9 cellular contexts compared by ENCODE assay signal in the genomic region with DNA sequence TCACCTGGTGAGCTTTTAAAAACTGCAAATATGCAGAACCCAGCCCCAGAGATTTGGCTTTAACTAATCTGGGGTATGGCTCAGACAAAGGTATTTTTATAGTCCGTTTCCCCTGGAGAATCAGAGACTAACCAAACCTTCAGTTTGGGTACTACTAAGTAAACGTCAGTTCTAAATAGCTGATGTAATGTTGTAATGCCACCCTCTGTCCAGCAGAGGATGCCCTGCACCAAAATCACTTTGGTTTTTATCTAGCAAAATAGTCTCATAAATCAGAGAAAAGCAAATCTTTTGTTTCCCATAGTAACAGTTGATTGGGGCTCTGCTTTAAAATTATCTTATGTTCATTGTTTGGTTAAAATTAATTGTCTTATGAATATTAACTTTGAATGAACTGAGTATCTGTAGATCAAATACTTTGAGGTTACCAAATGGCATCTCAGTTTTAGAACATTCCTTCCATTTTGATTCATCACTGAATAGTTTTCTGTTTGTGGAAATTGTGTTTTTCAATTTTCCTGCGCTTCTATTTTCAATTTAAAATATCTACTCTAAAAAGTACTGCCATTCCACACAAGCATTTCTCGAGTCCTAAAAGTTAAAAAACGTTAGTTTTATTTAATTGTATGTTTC.
DNase-seq lines count a peak whose midpoint lies in the region; ATAC-seq and TF ChIP-seq lines count a peak whose summit lies in the region.
"Had no signal": no experiment of that assay in that cellular context is flagged by ENCODE, and none has a peak within 500 bp of the region (broad histone marks: within the 10 kb centered on the region; RNA-seq: fewer than 3 reads in every experiment).

No MANE protein-coding gene starts in this region.

- no peak overlapping the region for H3K4me3 Mint-ChIP-seq in activated CD4-positive, alpha-beta T cell treated with anti-CD3 and anti-CD28 coated beads for 36 hours
- H3K4me3 Mint-ChIP-seq: central memory CD8-positive, alpha-beta T cell had no signal

- H3K4me1 Mint-ChIP-seq in activated CD4-positive, alpha-beta T cell treated with anti-CD3 and anti-CD28 coated beads for 36 hours: no peaks in the 10 kb centered on the region
- H3K4me1 Mint-ChIP-seq: central memory CD8-positive, alpha-beta T cell had no signal

- no peaks in the 10 kb centered on the region for H3K36me3 Mint-ChIP-seq in activated CD4-positive, alpha-beta T cell treated with anti-CD3 and anti-CD28 coated beads for 36 hours (ENCODE audit: low read depth)

- in situ Hi-C loops in KBM-7 (cut with MboI; ENCODE audit: low pct_unique_long_range_greater_than_20kb, low sequenced_read_pairs): no loop called here

- intact Hi-C loops in activated CD4-positive, alpha-beta T cell treated with anti-CD3 and anti-CD28 coated beads for 36 hours (cut with DNase I, micrococcal nuclease): loop anchor here in 1 of 2 experiments (2.0 to 10.0 kb wide), 2 partner anchors 574 to 602 kb away; no protein-coding TSS in a partner anchor

- no peaks in the 10 kb centered on the region for H3K27me3 Mint-ChIP-seq in activated CD4-positive, alpha-beta T cell treated with anti-CD3 and anti-CD28 coated beads for 36 hours
- H3K27me3 Mint-ChIP-seq: central memory CD8-positive, alpha-beta T cell had no signal

- H3K27ac ChIP-seq in parathyroid adenoma: no peak overlapping the region

- DNase-seq in activated CD4-positive, alpha-beta T cell treated with anti-CD3 and anti-CD28 coated beads for 36 hours: peak; percentile 42
- no peak for DNase-seq in activated CD4-positive, alpha-beta T cell treated with anti-CD3 and anti-CD28 coated beads for 1 hour
- peak; percentile 21 for DNase-seq in KBM-7
- peak; percentile 37 for DNase-seq in SK-N-DZ (ENCODE audit: low spot score)
- DNase-seq in fibroblast of the aortic adventitia (ENCODE audit: low read depth): peak; percentile 74
- no peak for DNase-seq in DMS79 (lab: John Stamatoyannopoulos, UW)

- no peak overlapping the region for H2AFZ ChIP-seq in parathyroid adenoma

- no peak overlapping the region for H3K27ac Mint-ChIP-seq in activated CD4-positive, alpha-beta T cell treated with anti-CD3 and anti-CD28 coated beads for 36 hours

- ATAC-seq in activated CD4-positive, alpha-beta T cell treated with anti-CD3 and anti-CD28 coated beads for 36 hours: no peak
- peak; percentile 87 for ATAC-seq in GM21526 (IDR thresholded peaks at IDR 0.05; ENCODE audit: low FRiP score, unreplicated experiment)

- H3K4me3 ChIP-seq in fibroblast of the aortic adventitia (ENCODE audit: low read depth, low read length) (no peak overlapping the region), parathyroid adenoma (ENCODE audit: low read depth, low read length) (no peak overlapping the region)

- no peaks in the 10 kb centered on the region for H3K36me3 ChIP-seq in parathyroid adenoma (ENCODE audit: control insufficient read depth, insufficient read depth, low read length)

- H3K79me2 ChIP-seq in parathyroid adenoma: no peaks in the 10 kb centered on the region

- H3K9me3 Mint-ChIP-seq in activated CD4-positive, alpha-beta T cell treated with anti-CD3 and anti-CD28 coated beads for 36 hours (ENCODE audit: low read depth): no peaks in the 10 kb centered on the region
- H3K9me3 Mint-ChIP-seq: central memory CD8-positive, alpha-beta T cell had no signal

- TF ChIP-seq CTCF in fibroblast of the aortic adventitia (IDR thresholded peaks at IDR 0.05; ENCODE audit: insufficient read depth, low read length) (peak; percentile 98), parathyroid adenoma (IDR thresholded peaks at IDR 0.05) (peak; percentile 94)

- no peak overlapping the region for H3K4me2 ChIP-seq in parathyroid adenoma (ENCODE audit: low read length)

- POLR2A ChIA-PET in activated CD4-positive, alpha-beta T cell treated with anti-CD3 and anti-CD28 coated beads for 36 hours (lab: Charles Lee): no interaction called here

- H3K9ac ChIP-seq in parathyroid adenoma: no peak overlapping the region

- CTCF ChIA-PET in activated CD4-positive, alpha-beta T cell treated with anti-CD3 and anti-CD28 coated beads for 36 hours (lab: Charles Lee): interaction anchor here (1.0 to 1.1 kb wide), 3 partner anchors 9 to 30 kb away, joined by 4 to 5 read pairs (median 5); no protein-coding TSS in a partner anchor

- no peaks in the 10 kb centered on the region for H3K27me3 ChIP-seq in parathyroid adenoma (ENCODE audit: control insufficient read depth, insufficient read depth, low read length)

- no peaks in the 10 kb centered on the region for H3K4me1 ChIP-seq in parathyroid adenoma

- H3K9me3 ChIP-seq in parathyroid adenoma (ENCODE audit: control insufficient read depth, low read length): no peaks in the 10 kb centered on the region

Comparison
In these comparisons a context has a peak if more than half of its experiments do, and no peak if none do; other contexts are left out.
1. DNase-seq: peak in activated CD4-positive, alpha-beta T cell treated with anti-CD3 and anti-CD28 coated beads for 36 hours (single experiment), KBM-7 (single experiment), SK-N-DZ (single experiment) and fibroblast of the aortic adventitia (single experiment); none in activated CD4-positive, alpha-beta T cell treated with anti-CD3 and anti-CD28 coated beads for 1 hour (single experiment) and DMS79 (single experiment).